In the genomic region with DNA sequence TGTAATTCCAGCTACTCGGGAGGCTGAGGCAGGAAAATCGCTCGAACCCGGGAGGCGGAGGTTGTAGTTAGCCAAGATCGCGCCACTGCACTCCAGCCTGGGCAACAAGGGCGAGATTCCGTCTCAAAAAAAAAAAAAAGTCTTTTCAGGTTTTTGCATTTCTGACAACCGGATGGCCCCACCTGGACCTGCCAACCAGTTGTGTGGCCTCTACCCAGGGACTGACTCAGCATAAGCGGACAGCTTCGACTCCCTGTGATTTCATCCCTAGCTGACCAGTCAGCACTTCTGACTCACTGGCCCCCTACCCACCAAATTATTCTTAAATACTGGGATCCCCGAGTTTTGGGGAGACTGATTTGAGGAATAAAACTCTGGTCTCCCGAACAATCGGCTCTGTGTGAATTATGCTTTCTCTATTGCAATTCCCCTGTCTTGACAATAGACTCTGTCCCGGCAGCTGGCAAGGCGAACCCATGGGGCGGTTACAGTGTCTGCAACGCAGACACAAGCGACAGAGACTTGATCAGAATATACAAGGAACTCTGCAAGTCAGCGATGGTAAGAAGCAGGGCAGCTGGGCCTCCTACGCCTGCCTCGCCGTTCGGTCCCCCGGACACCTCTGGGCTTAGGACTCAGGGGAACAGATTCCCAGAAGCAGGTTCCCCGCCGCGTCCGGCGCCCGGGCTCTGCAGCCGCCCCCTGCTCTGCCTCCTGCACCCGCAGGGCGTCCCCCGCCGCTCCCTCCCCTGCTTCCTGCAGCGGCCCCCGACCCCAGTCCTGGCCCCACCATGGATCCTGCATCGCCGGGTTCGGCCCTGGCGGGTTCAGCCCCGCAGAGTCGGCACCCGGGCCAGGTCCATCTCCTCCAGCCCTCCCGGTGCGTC, we compare ENCODE assay signal across 8 cellular contexts. TPM values are rescaled to one million over a fixed set of nuclear protein-coding genes. Genes with fewer than 3 reads are reported as not detected.
DNase-seq lines count a peak whose midpoint lies in the region; ATAC-seq, FAIRE-seq and TF ChIP-seq lines count a peak whose summit lies in the region.

No MANE protein-coding gene starts in this region.

- H3K4me3 ChIP-seq in esophagus muscularis mucosa = peak overlapping the region; percentile 84 to 100 (median 94)

- peak; percentile 39 for ATAC-seq in GM19372 (IDR thresholded peaks at IDR 0.05; ENCODE audit: low read depth, unreplicated experiment)
- peak; percentile 35 for ATAC-seq in HG03571 (IDR thresholded peaks at IDR 0.05; ENCODE audit: unreplicated experiment)
- ATAC-seq in WTC11 = peak; percentile 21
- ATAC-seq in HG03097 (IDR thresholded peaks at IDR 0.05; ENCODE audit: low FRiP score, unreplicated experiment) = no peak

- H3K27me3 ChIP-seq in esophagus muscularis mucosa = no peaks in the 10 kb centered on the region

- FAIRE-seq in D721Med (lab: Jason Lieb, UNC) = no peak

- intact Hi-C loops in esophagus muscularis mucosa (cut with DNase I) = no loop called here

- H3K4me3 Mint-ChIP-seq in WTC11 = peak overlapping the region; percentile 80
- peak overlapping the region; percentile 88 to 93 (median 92) for H3K4me3 Mint-ChIP-seq in nephron

- H3K4me1 Mint-ChIP-seq in WTC11 (peaks cover 38% of the 10 kb centered on the region), nephron (peaks cover 12% of the 10 kb centered on the region)

- peak overlapping the region; percentile 97 for H3K27ac ChIP-seq in C4-2B
- peak overlapping the region; percentile 83 to 95 (median 92) for H3K27ac ChIP-seq in esophagus muscularis mucosa (replicated peaks in 1 of 4)

- no peak for TF ChIP-seq CTCF in C4-2B (conservative IDR thresholded peaks at IDR 0.05)
- no peak for TF ChIP-seq CTCF in WTC11 (IDR thresholded peaks at IDR 0.05)
- TF ChIP-seq CTCF in esophagus muscularis mucosa (IDR thresholded peaks at IDR 0.05) = no peak
- TF ChIP-seq CTCF in nephron (IDR thresholded peaks at IDR 0.05; ENCODE audit: unreplicated experiment in 3 of 3) = no peak
- no peak for TF ChIP-seq CTCF in D721Med (IDR thresholded peaks at IDR 0.05; ENCODE audit: insufficient read depth, missing control alignments)

- DNase-seq in WTC11 (ENCODE audit: low spot score) (peak; percentile 57), esophagus muscularis mucosa (ENCODE audit: extremely low spot score) (no peak), D721Med (ENCODE audit: insufficient read length, low spot score) (no peak)

- CTCF ChIA-PET in WTC11 (lab: Charles Lee) = interaction anchor here (0.7 to 2.3 kb wide), 7 partner anchors 8 to 80 kb away, joined by 3 to 30 read pairs (median 6); no protein-coding TSS in a partner anchor

- H3K27ac Mint-ChIP-seq in WTC11 (peak overlapping the region; percentile 96), nephron (peak overlapping the region; percentile 53 to 94 (median 80))

- H3K27me3 Mint-ChIP-seq in WTC11 (ENCODE audit: low read depth) (no peaks in the 10 kb centered on the region), nephron (ENCODE audit: low read depth) (peaks cover 10% of the 10 kb centered on the region)

- no peaks in the 10 kb centered on the region for H3K9me3 ChIP-seq in esophagus muscularis mucosa

- peaks cover 22 to 42% (median 36%) of the 10 kb centered on the region in 4 donors for H3K4me1 ChIP-seq in esophagus muscularis mucosa

- H3K9me3 Mint-ChIP-seq in WTC11 (no peaks in the 10 kb centered on the region), nephron (no peaks in the 10 kb centered on the region)

- no peaks in the 10 kb centered on the region for H3K36me3 ChIP-seq in esophagus muscularis mucosa

- POLR2A ChIA-PET in WTC11 (lab: Charles Lee) = interaction anchor here (0.6 to 1.8 kb wide), 8 partner anchors 7 to 98 kb away, joined by 3 to 6 read pairs (median 4); partner anchors contain the start of gene GATD1

- TF ChIP-seq EP300 in esophagus muscularis mucosa (IDR thresholded peaks at IDR 0.05) = no peak

- TF ChIP-seq POLR2A in esophagus muscularis mucosa (IDR thresholded peaks at IDR 0.05; ENCODE audit: low read depth) = no peak

- 61% methylated on average over 18 of the region's 48 CpGs for WGBS in esophagus muscularis mucosa

- peaks cover 7% of the 10 kb centered on the region for H3K36me3 Mint-ChIP-seq in WTC11
- no peaks in the 10 kb centered on the region for H3K36me3 Mint-ChIP-seq in nephron (ENCODE audit: low read depth)

TF ChIP-seq in WTC11, 78 proteins besides CTCF, POLR2A, EP300 and RAD21:
- TF ChIP-seq, protein P1, sequence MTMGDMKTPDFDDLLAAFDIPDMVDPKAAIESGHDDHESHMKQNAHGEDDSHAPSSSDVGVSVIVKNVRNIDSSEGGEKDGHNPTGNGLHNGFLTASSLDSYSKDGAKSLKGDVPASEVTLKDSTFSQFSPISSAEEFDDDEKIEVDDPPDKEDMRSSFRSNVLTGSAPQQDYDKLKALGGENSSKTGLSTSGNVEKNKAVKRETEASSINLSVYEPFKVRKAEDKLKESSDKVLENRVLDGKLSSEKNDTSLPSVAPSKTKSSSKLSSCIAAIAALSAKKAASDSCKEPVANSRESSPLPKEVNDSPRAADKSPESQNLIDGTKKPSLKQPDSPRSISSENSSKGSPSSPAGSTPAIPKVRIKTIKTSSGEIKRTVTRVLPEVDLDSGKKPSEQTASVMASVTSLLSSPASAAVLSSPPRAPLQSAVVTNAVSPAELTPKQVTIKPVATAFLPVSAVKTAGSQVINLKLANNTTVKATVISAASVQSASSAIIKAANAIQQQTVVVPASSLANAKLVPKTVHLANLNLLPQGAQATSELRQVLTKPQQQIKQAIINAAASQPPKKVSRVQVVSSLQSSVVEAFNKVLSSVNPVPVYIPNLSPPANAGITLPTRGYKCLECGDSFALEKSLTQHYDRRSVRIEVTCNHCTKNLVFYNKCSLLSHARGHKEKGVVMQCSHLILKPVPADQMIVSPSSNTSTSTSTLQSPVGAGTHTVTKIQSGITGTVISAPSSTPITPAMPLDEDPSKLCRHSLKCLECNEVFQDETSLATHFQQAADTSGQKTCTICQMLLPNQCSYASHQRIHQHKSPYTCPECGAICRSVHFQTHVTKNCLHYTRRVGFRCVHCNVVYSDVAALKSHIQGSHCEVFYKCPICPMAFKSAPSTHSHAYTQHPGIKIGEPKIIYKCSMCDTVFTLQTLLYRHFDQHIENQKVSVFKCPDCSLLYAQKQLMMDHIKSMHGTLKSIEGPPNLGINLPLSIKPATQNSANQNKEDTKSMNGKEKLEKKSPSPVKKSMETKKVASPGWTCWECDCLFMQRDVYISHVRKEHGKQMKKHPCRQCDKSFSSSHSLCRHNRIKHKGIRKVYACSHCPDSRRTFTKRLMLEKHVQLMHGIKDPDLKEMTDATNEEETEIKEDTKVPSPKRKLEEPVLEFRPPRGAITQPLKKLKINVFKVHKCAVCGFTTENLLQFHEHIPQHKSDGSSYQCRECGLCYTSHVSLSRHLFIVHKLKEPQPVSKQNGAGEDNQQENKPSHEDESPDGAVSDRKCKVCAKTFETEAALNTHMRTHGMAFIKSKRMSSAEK (CRISPR knock-in tag; IDR thresholded peaks at IDR 0.05; ENCODE audit: borderline replicate concordance) = 0 out of 2 replicates have a peak, but pooled peaks have one; percentile 15
- no peak for TF ChIP-seq USF1 (CRISPR knock-in tag; IDR thresholded peaks at IDR 0.05)
- TF ChIP-seq, protein P2, sequence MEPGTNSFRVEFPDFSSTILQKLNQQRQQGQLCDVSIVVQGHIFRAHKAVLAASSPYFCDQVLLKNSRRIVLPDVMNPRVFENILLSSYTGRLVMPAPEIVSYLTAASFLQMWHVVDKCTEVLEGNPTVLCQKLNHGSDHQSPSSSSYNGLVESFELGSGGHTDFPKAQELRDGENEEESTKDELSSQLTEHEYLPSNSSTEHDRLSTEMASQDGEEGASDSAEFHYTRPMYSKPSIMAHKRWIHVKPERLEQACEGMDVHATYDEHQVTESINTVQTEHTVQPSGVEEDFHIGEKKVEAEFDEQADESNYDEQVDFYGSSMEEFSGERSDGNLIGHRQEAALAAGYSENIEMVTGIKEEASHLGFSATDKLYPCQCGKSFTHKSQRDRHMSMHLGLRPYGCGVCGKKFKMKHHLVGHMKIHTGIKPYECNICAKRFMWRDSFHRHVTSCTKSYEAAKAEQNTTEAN (CRISPR knock-in tag; IDR thresholded peaks at IDR 0.05) = peak; percentile 66; the same call in 1 of the 2 replicates
- TF ChIP-seq ZNF232 (CRISPR knock-in tag; IDR thresholded peaks at IDR 0.05) = no peak
- no peak for TF ChIP-seq MYBL2 (CRISPR knock-in tag; IDR thresholded peaks at IDR 0.05)
- 0 out of 2 replicates have a peak, but pooled peaks have one; percentile 5 for TF ChIP-seq ZBTB21 (CRISPR knock-in tag; IDR thresholded peaks at IDR 0.05; ENCODE audit: borderline replicate concordance)
- TF ChIP-seq JUN (CRISPR knock-in tag; IDR thresholded peaks at IDR 0.05) = no peak
TF ChIP-seq in WTC11: peak in this region for 3.

RNA-seq across cellular contexts. Expression of gene TALDO1, which starts 0.7 kb away (rescaled TPM):
- total RNA-seq in WTC11 (2021) = 314 to 352 TPM (median 343 TPM) in 3 replicates
- total RNA-seq in esophagus muscularis mucosa = 100 to 1,000 TPM; 168 to 231 (median 186) TPM

RNA-seq across cellular contexts. Expression of gene GATD1, which starts 30.8 kb away (rescaled TPM):
- total RNA-seq in WTC11 (2021) (81.9 to 87.6 TPM (median 87.5 TPM) in 3 replicates), esophagus muscularis mucosa (10 to 100 TPM; 24.0 to 37.7 (median 28.9) TPM)

RNA-seq across cellular contexts. Expression of gene EPS8L2, which starts 40.5 kb away (rescaled TPM):
- 49.9 to 56.3 TPM (median 51.6 TPM) in 3 replicates for total RNA-seq in WTC11 (2021)
- 10 to 100 TPM in 3 of 4 donors, 1 to 10 TPM in 1; 5.6 to 31.6 (median 24.9) TPM for total RNA-seq in esophagus muscularis mucosa

RNA-seq across cellular contexts. Expression of gene CEND1, which starts 43.4 kb away (rescaled TPM):
- 2.0 to 3.1 TPM (median 2.7 TPM) in 3 replicates for total RNA-seq in WTC11 (2021)
- total RNA-seq in esophagus muscularis mucosa = 1 to 10 TPM in 3 of 4 donors, under 1 TPM in 1; 0.42 to 3.3 (median 2.6) TPM

RNA-seq across cellular contexts. Expression of gene TMEM80, which starts 50.9 kb away (rescaled TPM):
- 23.4 to 28.4 TPM (median 24.5 TPM) in 3 replicates for total RNA-seq in WTC11 (2021)
- 10 to 100 TPM; 27.4 to 55.2 (median 39.6) TPM for total RNA-seq in esophagus muscularis mucosa
